In genomic region chr11:5102246-5102645, GRCh38 we compare ENCODE assay signal across 26 cellular contexts. TPM values are rescaled to one million over a fixed set of nuclear protein-coding genes. Genes with fewer than 3 reads are reported as not detected.
DNase-seq lines count a peak whose midpoint lies in the region; ATAC-seq and TF ChIP-seq lines count a peak whose summit lies in the region.
"Had no signal": no experiment of that assay in that cellular context is flagged by ENCODE, and none has a peak within 500 bp of the region (broad histone marks: within the 10 kb centered on the region; RNA-seq: fewer than 3 reads in every experiment).

No MANE protein-coding gene starts in this region.

- DNase-seq in NCI-H2171 treated with DMSO at 0.1 percent for 48 hours (lab: John Stamatoyannopoulos, UW) (peak; percentile 0), NCI-H2171 (lab: John Stamatoyannopoulos, UW) (no peak), NCI-H1930 (lab: John Stamatoyannopoulos, UW) (peak; percentile 13 to 66), WTC11 (ENCODE audit: low spot score) (no peak), mesendoderm (peak; percentile 92), CD1c-positive myeloid dendritic cell (ENCODE audit: extremely low spot score) (no peak)
- DNase-seq: 8988T; CD4-positive, CD25-positive, alpha-beta regulatory T cell; H7; Kasumi-1; MV-4-11; NCI-H1105; NCI-H1436 treated with DMSO at 0.1 percent for 48 hours; NCI-H2029; NCI-H345; NCI-H526 treated with DMSO at 0.1 percent for 48 hours; NK-92 treated with Interleukin-12 subunit alpha and Interleukin-12 subunit beta, amount 100 ng/mL, for 24 hours; RPMI8226; SHP77; T-cell had no signal

- no peak overlapping the region for H2BK120ac ChIP-seq in mesendoderm (ENCODE audit: low read depth, low read length)

- H3K18ac ChIP-seq in mesendoderm (ENCODE audit: low read length) = no peak overlapping the region

- CTCF ChIA-PET in WTC11 (lab: Charles Lee) = no interaction called here

- peaks cover 8% of the 10 kb centered on the region for H3K4me1 Mint-ChIP-seq in WTC11
- H3K4me1 Mint-ChIP-seq: CD4-positive, CD25-positive, alpha-beta regulatory T cell; T-cell had no signal

- no peak overlapping the region for H4K8ac ChIP-seq in mesendoderm (ENCODE audit: low read depth, low read length)

- WGBS in mesendoderm (ENCODE audit: extremely low coverage, insufficient coverage, low lambda C conversion rate) = no CpG with 5 or more reads among the region's 2 CpGs

- H3K9me3 Mint-ChIP-seq in WTC11 = no peaks in the 10 kb centered on the region
- H3K9me3 Mint-ChIP-seq: CD4-positive, CD25-positive, alpha-beta regulatory T cell had no signal

- H3K79me2 ChIP-seq in mesendoderm (ENCODE audit: control insufficient read depth, insufficient read depth, low read length) = no peaks in the 10 kb centered on the region

- H2BK5ac ChIP-seq in mesendoderm (ENCODE audit: low read length) = no peak overlapping the region

- H3K4me2 ChIP-seq in mesendoderm (ENCODE audit: low read length) = no peak overlapping the region

- H4K5ac ChIP-seq in mesendoderm (ENCODE audit: low read length) = no peak overlapping the region

- H3K56ac ChIP-seq in mesendoderm (ENCODE audit: low read length) = no peak overlapping the region

- no peak overlapping the region for H3K4ac ChIP-seq in mesendoderm (ENCODE audit: low read depth, low read length)

- H3K36me3 Mint-ChIP-seq in WTC11 = no peaks in the 10 kb centered on the region
- H3K36me3 Mint-ChIP-seq: CD4-positive, CD25-positive, alpha-beta regulatory T cell; T-cell had no signal

- no peaks in the 10 kb centered on the region for H3K36me3 ChIP-seq in mesendoderm (ENCODE audit: control insufficient read depth, insufficient read depth, low read length)

- H3K27ac Mint-ChIP-seq in WTC11 = no peak overlapping the region
- H3K27ac Mint-ChIP-seq: CD4-positive, CD25-positive, alpha-beta regulatory T cell; T-cell had no signal

- no peak overlapping the region for H2AK5ac ChIP-seq in mesendoderm (ENCODE audit: low read length)

- peak; percentile 47; the same call in 1 of the 2 replicates for ATAC-seq in WTC11
- no peak for ATAC-seq in HG02571 (IDR thresholded peaks at IDR 0.05; ENCODE audit: unreplicated experiment)
- ATAC-seq: HepG2, T-cell had no signal

- H3K23ac ChIP-seq in mesendoderm (ENCODE audit: low read length) = no peak overlapping the region

- no peaks in the 10 kb centered on the region for H3K79me1 ChIP-seq in mesendoderm (ENCODE audit: low read length)

- H3K9ac ChIP-seq in mesendoderm (ENCODE audit: low read length) = no peak overlapping the region

- H3K27me3 ChIP-seq in mesendoderm (ENCODE audit: insufficient read depth, low read length, poor library complexity) = no peaks in the 10 kb centered on the region

- H3K4me3 ChIP-seq in mesendoderm (ENCODE audit: low read length) = no peak overlapping the region

- no peak overlapping the region for H2BK15ac ChIP-seq in mesendoderm (replicated peaks; ENCODE audit: low read depth)

- H3K27ac ChIP-seq in mesendoderm (ENCODE audit: low read depth, low read length) = no peak overlapping the region

- H3K4me3 Mint-ChIP-seq in WTC11 = no peak overlapping the region
- H3K4me3 Mint-ChIP-seq: CD4-positive, CD25-positive, alpha-beta regulatory T cell; T-cell had no signal

- POLR2A ChIA-PET in WTC11 (lab: Charles Lee) = no interaction called here

- no peaks in the 10 kb centered on the region; the same call in 1 of the 2 replicates for H3K27me3 Mint-ChIP-seq in WTC11 (ENCODE audit: low read depth)
- H3K27me3 Mint-ChIP-seq: CD4-positive, CD25-positive, alpha-beta regulatory T cell had no signal

- no peaks in the 10 kb centered on the region for H3K4me1 ChIP-seq in mesendoderm (ENCODE audit: control insufficient read depth, low read depth, low read length)

- no peak for TF ChIP-seq CTCF in WTC11 (IDR thresholded peaks at IDR 0.05)

TF ChIP-seq in WTC11, 78 proteins besides CTCF, POLR2A, EP300 and RAD21:
- TF ChIP-seq FOXJ3 (CRISPR knock-in tag; IDR thresholded peaks at IDR 0.05; ENCODE audit: borderline replicate concordance) (no peak), ZNF121 (CRISPR knock-in tag; IDR thresholded peaks at IDR 0.05) (no peak), ZBTB21 (CRISPR knock-in tag; IDR thresholded peaks at IDR 0.05; ENCODE audit: borderline replicate concordance) (no peak), NR3C1 (CRISPR knock-in tag; conservative IDR thresholded peaks at IDR 0.05; ENCODE audit: low read depth) (no peak), PRDM15 (CRISPR knock-in tag; IDR thresholded peaks at IDR 0.05) (no peak), ZBTB43 (CRISPR knock-in tag; IDR thresholded peaks at IDR 0.05) (no peak)
- TF ChIP-seq, protein P1, sequence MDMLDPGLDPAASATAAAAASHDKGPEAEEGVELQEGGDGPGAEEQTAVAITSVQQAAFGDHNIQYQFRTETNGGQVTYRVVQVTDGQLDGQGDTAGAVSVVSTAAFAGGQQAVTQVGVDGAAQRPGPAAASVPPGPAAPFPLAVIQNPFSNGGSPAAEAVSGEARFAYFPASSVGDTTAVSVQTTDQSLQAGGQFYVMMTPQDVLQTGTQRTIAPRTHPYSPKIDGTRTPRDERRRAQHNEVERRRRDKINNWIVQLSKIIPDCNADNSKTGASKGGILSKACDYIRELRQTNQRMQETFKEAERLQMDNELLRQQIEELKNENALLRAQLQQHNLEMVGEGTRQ (CRISPR knock-in tag; IDR thresholded peaks at IDR 0.05) = no peak
- TF ChIP-seq, protein P2, sequence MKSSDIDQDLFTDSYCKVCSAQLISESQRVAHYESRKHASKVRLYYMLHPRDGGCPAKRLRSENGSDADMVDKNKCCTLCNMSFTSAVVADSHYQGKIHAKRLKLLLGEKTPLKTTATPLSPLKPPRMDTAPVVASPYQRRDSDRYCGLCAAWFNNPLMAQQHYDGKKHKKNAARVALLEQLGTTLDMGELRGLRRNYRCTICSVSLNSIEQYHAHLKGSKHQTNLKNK (CRISPR knock-in tag; IDR thresholded peaks at IDR 0.05) = no peak
- TF ChIP-seq, protein P3, sequence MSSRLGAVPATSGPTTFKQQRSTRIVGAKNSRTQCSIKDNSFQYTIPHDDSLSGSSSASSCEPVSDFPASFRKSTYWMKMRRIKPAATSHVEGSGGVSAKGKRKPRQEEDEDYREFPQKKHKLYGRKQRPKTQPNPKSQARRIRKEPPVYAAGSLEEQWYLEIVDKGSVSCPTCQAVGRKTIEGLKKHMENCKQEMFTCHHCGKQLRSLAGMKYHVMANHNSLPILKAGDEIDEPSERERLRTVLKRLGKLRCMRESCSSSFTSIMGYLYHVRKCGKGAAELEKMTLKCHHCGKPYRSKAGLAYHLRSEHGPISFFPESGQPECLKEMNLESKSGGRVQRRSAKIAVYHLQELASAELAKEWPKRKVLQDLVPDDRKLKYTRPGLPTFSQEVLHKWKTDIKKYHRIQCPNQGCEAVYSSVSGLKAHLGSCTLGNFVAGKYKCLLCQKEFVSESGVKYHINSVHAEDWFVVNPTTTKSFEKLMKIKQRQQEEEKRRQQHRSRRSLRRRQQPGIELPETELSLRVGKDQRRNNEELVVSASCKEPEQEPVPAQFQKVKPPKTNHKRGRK (CRISPR knock-in tag; IDR thresholded peaks at IDR 0.05; ENCODE audit: borderline replicate concordance) = no peak

RNA-seq across cellular contexts. Expression of gene OR52E1, which starts 32.9 kb away (rescaled TPM):
- total RNA-seq in WTC11 (2021) = not detected in 3 replicates
- polyA plus RNA-seq in mesendoderm (2013, experiment 1 of 2) = not detected
- not detected for polyA plus RNA-seq in mesendoderm (2013, experiment 2 of 2)
- total RNA-seq: CD4-positive, CD25-positive, alpha-beta regulatory T cell; H7; HepG2; HT1080; M059J; SK-MEL-5; T-cell had no signal
- polyA plus RNA-seq: BJ; CD4-positive, CD25-positive, alpha-beta regulatory T cell; HepG2 had no signal

RNA-seq across cellular contexts. Expression of gene OR52A5, which starts 35.9 kb away (rescaled TPM):
- 0.07 to 0.11 TPM in 2 of 3 replicates, not detected in the other for total RNA-seq in WTC11 (2021)
- 0.03 TPM for polyA plus RNA-seq in mesendoderm (2013, experiment 1 of 2)
- not detected for polyA plus RNA-seq in mesendoderm (2013, experiment 2 of 2)
- total RNA-seq: CD4-positive, CD25-positive, alpha-beta regulatory T cell; HepG2; HT1080; M059J; SK-MEL-5; T-cell had no signal
- polyA plus RNA-seq: BJ; CD4-positive, CD25-positive, alpha-beta regulatory T cell; HepG2 had no signal

RNA-seq across cellular contexts. Expression of gene OR52E2, which starts 42.8 kb away (rescaled TPM):
- total RNA-seq in WTC11 (2021) = not detected in 3 replicates
- not detected for polyA plus RNA-seq in mesendoderm (2013, experiment 1 of 2)
- not detected for polyA plus RNA-seq in mesendoderm (2013, experiment 2 of 2)
- total RNA-seq: CD4-positive, CD25-positive, alpha-beta regulatory T cell; H7; HepG2; HT1080; M059J; SK-MEL-5; T-cell had no signal
- polyA plus RNA-seq: BJ; CD4-positive, CD25-positive, alpha-beta regulatory T cell; HepG2 had no signal

RNA-seq across cellular contexts. Expression of gene OR52A1, which starts 52.3 kb away (rescaled TPM):
- total RNA-seq in WTC11 (2021) = 3.7 to 5.4 TPM (median 4.4 TPM) in 3 replicates
- 6.0 TPM for polyA plus RNA-seq in mesendoderm (2013, experiment 1 of 2)
- 5.5 TPM for polyA plus RNA-seq in mesendoderm (2013, experiment 2 of 2)
- total RNA-seq: CD4-positive, CD25-positive, alpha-beta regulatory T cell; HepG2; HT1080; M059J; SK-MEL-5; T-cell had no signal
- polyA plus RNA-seq: BJ; CD4-positive, CD25-positive, alpha-beta regulatory T cell; HepG2 had no signal

RNA-seq across cellular contexts. Expression of gene OR52J3, which starts 55.9 kb away (rescaled TPM):
- total RNA-seq in WTC11 (2021) = not detected in 3 replicates
- polyA plus RNA-seq in mesendoderm (2013, experiment 1 of 2) = not detected
- polyA plus RNA-seq in mesendoderm (2013, experiment 2 of 2) = not detected
- total RNA-seq: CD4-positive, CD25-positive, alpha-beta regulatory T cell; H7; HepG2; HT1080; M059J; SK-MEL-5; T-cell had no signal
- polyA plus RNA-seq: BJ; CD4-positive, CD25-positive, alpha-beta regulatory T cell; HepG2 had no signal

Comparison
In these comparisons a context has a peak if more than half of its experiments do, and no peak if none do; other contexts are left out.
1. DNase-seq: peak in NCI-H2171 treated with DMSO at 0.1 percent for 48 hours (single experiment), NCI-H1930 (2 of 2) and mesendoderm (single experiment); none in NCI-H2171 (single experiment), WTC11 (single experiment) and CD1c-positive myeloid dendritic cell (single experiment).